Comparison of ENCODE assay signal across 2 cellular contexts in genomic region chr21:37034394-37034793, GRCh38.
TF ChIP-seq lines count a peak whose summit lies in the region.
"Not testable (repeated sequence)": the region's sequence is repeated elsewhere in the genome, so short reads cannot be mapped to it uniquely, and the experiment has no call there.

No MANE protein-coding gene starts in this region.

TF ChIP-seq in K562, 482 proteins besides CTCF, POLR2A, EP300 and RAD21:
- peak; percentile 74 for TF ChIP-seq RAD51 (IDR thresholded peaks at IDR 0.05; ENCODE audit: borderline replicate concordance, low read depth)
- TF ChIP-seq TOE1 (IDR thresholded peaks at IDR 0.05; ENCODE audit: borderline replicate concordance) = peak; percentile 65
- TF ChIP-seq TOE1 (CRISPR knock-in tag; IDR thresholded peaks at IDR 0.05; ENCODE audit: borderline replicate concordance, low read depth) = not testable (repeated sequence)
- TF ChIP-seq TFE3 (CRISPR knock-in tag; IDR thresholded peaks at IDR 0.05) = peak; percentile 92
TF ChIP-seq in K562: peak in this region for 3; not testable (repeated sequence) for 479.

TF ChIP-seq in HepG2, 621 proteins besides CTCF, POLR2A, EP300 and RAD21:
- TF ChIP-seq RAD51 (IDR thresholded peaks at IDR 0.05; ENCODE audit: borderline replicate concordance) = peak; percentile 58; the same call in 1 of the 2 replicates
